Comparison of ENCODE assay signal across 30 cellular contexts in genomic region chr11:109374032-109374431, GRCh38. TPM values are rescaled to one million over a fixed set of nuclear protein-coding genes. Genes with fewer than 3 reads are reported as not detected.
"Had no signal": no experiment of that assay in that cellular context is flagged by ENCODE, and none has a peak within 500 bp of the region (broad histone marks: within the 10 kb centered on the region; RNA-seq: fewer than 3 reads in every experiment).

No MANE protein-coding gene starts in this region.

- H2AFZ ChIP-seq: neural progenitor cell, parathyroid adenoma had no signal

- H3K27me3 ChIP-seq: neural progenitor cell, ovary, spleen, suprapubic skin, testis, tibial artery, transverse colon, upper lobe of right lung, uterus had no signal

- H3K4me2 ChIP-seq: neural progenitor cell, smooth muscle cell had no signal

- H3K4me1 ChIP-seq: neural progenitor cell, parathyroid adenoma, psoas muscle, spleen, suprapubic skin, tibial artery, transverse colon, upper lobe of right lung, uterus had no signal

- H3K27ac ChIP-seq: neural progenitor cell, ovary, parathyroid adenoma, psoas muscle, skin epidermis, spleen, suprapubic skin, testis, tibial artery, transverse colon, upper lobe of right lung, uterus had no signal

- H3K9me3 ChIP-seq: ovary, psoas muscle, suprapubic skin, testis, tibial artery, upper lobe of right lung, uterus had no signal

- H3K9ac ChIP-seq: neural progenitor cell, parathyroid adenoma had no signal

- H3K36me3 ChIP-seq: neural progenitor cell, ovary, spleen, suprapubic skin, tibial artery, transverse colon, upper lobe of right lung, uterus had no signal

- ATAC-seq: natural killer cell; psoas muscle; right cardiac atrium; sciatic nerve; stimulated activated memory B cell treated with anti-CD40 and anti-IgM and Interleukin-4, amounts not matched to agents 10 μg/mL and 1 μg/mL and 100 μg/mL, for 72 hours; stimulated activated naive CD8-positive, alpha-beta T cell treated with anti-CD3 and anti-CD28 coated beads, Interleukin-15, amount 100 ng/mL, for 72 hours; stimulated activated naive CD8-positive, alpha-beta T cell treated with anti-CD3 and anti-CD28 coated beads, Interleukin-15, Interleukin-2, amounts not matched to agents 100 U/mL and 50 U/mL, for 24 hours; upper lobe of right lung had no signal

- DNase-seq: natural killer cell; occipital lobe; ovary; posterior cingulate gyrus; psoas muscle; right cardiac atrium; spleen; stimulated activated CD4-positive, alpha-beta T cell treated with anti-CD3 and anti-CD28 coated beads, Interleukin-12 subunit alpha, Interleukin-12 subunit beta, amount 100 ng/mL, for 4 hours; stimulated activated CD4-positive, alpha-beta T cell treated with anti-CD3 and anti-CD28 coated beads, Interleukin-1b, Interleukin-23, amount 100 ng/mL, for 48 hours; stimulated activated CD4-positive, alpha-beta T cell treated with anti-CD3 and anti-CD28 coated beads, Interleukin-4, amount 100 ng/mL, for 1 hour; stimulated activated CD4-positive, alpha-beta T cell treated with anti-CD3 and anti-CD28 coated beads, Interleukin-4, amount 100 ng/mL, for 4 hours; stimulated activated CD8-positive, alpha-beta memory T cell treated with anti-CD3 and anti-CD28 coated beads, Interleukin-4, amount 100 ng/mL, for 48 hours; stimulated activated naive CD4-positive, alpha-beta T cell; stimulated activated naive CD8-positive, alpha-beta T cell treated with anti-CD3 and anti-CD28 coated beads, Interleukin-15, amount 100 ng/mL, for 72 hours; stimulated activated naive CD8-positive, alpha-beta T cell treated with anti-CD3 and anti-CD28 coated beads, Interleukin-15, Interleukin-2, amounts not matched to agents 100 U/mL and 50 U/mL, for 24 hours; substantia nigra; testis; tibial artery; transverse colon; upper lobe of right lung; uterus had no signal

- H3K4me3 ChIP-seq: neural progenitor cell, ovary, psoas muscle, skin epidermis, smooth muscle cell, spleen, suprapubic skin, testis, tibial artery, transverse colon, upper lobe of right lung, uterus had no signal

RNA-seq across cellular contexts. Expression of gene C11orf87, which starts 48.0 kb away (rescaled TPM):
- total RNA-seq: natural killer cell, psoas muscle, renal cortical epithelial cell, transverse colon had no signal
- polyA plus RNA-seq: ovary, urinary bladder had no signal
